1 cellular context compared by ENCODE assay signal in the genomic region with DNA sequence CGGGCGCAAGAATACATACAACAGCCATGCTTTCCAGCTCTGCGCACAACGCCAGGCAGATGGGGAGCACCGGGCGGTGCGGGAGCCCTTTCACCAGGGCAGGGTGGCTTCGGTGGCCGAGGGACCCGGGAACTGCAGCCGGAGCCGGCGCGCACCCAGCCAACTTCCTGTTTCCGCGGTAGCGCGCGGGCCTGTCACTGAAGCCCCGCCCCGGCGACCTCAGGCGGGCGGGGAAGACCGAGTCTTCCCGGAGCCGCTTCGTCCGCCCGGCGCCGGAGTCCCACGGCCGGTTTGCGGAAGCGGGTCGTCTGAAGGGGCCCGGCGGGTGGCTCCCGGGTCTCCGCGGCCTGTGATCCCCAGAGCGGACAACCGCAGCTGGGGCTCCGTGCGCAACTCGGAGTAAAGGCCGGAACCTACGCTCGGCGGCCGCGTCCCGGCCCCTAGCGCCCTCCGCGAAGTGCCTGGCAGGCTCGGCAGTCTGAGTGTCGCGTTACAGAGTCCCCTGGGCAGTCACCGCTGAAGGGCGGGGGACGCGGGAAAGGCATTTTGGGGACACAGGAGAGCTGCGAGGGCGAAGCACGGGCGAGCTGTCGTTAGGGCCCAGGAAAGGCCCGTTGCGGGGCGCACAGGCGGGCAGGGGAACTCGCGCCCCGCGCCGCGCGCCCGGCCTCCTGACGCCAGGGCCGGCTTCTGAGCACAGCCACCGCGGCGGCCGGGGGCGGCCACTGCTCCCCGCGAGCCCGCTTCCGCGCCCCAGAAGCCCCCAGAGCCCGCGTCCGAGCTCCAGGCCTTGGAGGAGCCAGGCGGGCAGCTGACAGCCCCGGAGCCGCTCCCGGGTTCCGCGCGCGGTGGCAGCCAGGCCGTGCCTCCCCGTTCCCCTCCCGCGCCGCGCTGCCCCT.
TF ChIP-seq lines count a peak whose summit lies in the region.

A gene with protein sequence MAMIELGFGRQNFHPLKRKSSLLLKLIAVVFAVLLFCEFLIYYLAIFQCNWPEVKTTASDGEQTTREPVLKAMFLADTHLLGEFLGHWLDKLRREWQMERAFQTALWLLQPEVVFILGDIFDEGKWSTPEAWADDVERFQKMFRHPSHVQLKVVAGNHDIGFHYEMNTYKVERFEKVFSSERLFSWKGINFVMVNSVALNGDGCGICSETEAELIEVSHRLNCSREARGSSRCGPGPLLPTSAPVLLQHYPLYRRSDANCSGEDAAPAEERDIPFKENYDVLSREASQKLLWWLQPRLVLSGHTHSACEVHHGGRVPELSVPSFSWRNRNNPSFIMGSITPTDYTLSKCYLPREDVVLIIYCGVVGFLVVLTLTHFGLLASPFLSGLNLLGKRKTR (minus strand): TSS at position 136 of the 899 bp plus-strand sequence. CDS start 11,053 bp downstream, outside the sequence.

TF ChIP-seq in GM12878, 131 proteins besides CTCF, POLR2A, EP300 and RAD21 (continued from another document):
- TF ChIP-seq, protein P1, sequence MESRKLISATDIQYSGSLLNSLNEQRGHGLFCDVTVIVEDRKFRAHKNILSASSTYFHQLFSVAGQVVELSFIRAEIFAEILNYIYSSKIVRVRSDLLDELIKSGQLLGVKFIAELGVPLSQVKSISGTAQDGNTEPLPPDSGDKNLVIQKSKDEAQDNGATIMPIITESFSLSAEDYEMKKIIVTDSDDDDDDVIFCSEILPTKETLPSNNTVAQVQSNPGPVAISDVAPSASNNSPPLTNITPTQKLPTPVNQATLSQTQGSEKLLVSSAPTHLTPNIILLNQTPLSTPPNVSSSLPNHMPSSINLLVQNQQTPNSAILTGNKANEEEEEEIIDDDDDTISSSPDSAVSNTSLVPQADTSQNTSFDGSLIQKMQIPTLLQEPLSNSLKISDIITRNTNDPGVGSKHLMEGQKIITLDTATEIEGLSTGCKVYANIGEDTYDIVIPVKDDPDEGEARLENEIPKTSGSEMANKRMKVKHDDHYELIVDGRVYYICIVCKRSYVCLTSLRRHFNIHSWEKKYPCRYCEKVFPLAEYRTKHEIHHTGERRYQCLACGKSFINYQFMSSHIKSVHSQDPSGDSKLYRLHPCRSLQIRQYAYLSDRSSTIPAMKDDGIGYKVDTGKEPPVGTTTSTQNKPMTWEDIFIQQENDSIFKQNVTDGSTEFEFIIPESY (IDR thresholded peaks at IDR 0.05) = no peak
- TF ChIP-seq SMARCA5 (IDR thresholded peaks at IDR 0.05) (no peak), ZNF207 (IDR thresholded peaks at IDR 0.05; ENCODE audit: borderline replicate concordance) (no peak), CHD1 (IDR thresholded peaks at IDR 0.05; ENCODE audit: low read depth, low read length) (no peak), HDAC2 (IDR thresholded peaks at IDR 0.05) (no peak), IKZF1 (conservative IDR thresholded peaks at IDR 0.05) (peak; percentile 90), RUNX3 (IDR thresholded peaks at IDR 0.05; ENCODE audit: low read length) (peak; percentile 61; the same call in 1 of the 2 replicates), GATAD2B (conservative IDR thresholded peaks at IDR 0.05; ENCODE audit: low read depth) (peak; percentile 79; the same call in 1 of the 2 replicates), LARP7 (IDR thresholded peaks at IDR 0.05) (peak; percentile 83; the same call in 1 of the 2 replicates), SPI1 (IDR thresholded peaks at IDR 0.05; ENCODE audit: borderline replicate concordance, insufficient read depth, low read depth, low read length) (peak; percentile 74), SRF (IDR thresholded peaks at IDR 0.05; ENCODE audit: low read depth in 2 of 2, low read length in 2 of 2) (0 out of 4 replicates have a peak, but pooled peaks of 1 of the 2 experiments have one; percentile 7), YBX1 (IDR thresholded peaks at IDR 0.05) (no peak), BACH1 (IDR thresholded peaks at IDR 0.05; ENCODE audit: borderline replicate concordance) (peak; percentile 17), SUPT20H (IDR thresholded peaks at IDR 0.05; ENCODE audit: borderline replicate concordance, control insufficient read depth, low read depth, low read length) (no peak), ETV6 (conservative IDR thresholded peaks at IDR 0.05 in 1 of 2, IDR thresholded peaks at IDR 0.05 in 1 of 2; ENCODE audit: borderline replicate concordance in 1 of 2, low read depth in 1 of 2) (peak in 1 of 2 experiments; percentile 48; a peak in 1 of 4 replicates), RELA (IDR thresholded peaks at IDR 0.05; ENCODE audit: borderline replicate concordance, partially characterized antibody) (no peak), IKZF2 (IDR thresholded peaks at IDR 0.05) (peak; percentile 45 to 52; a peak in 2 of 4 replicates), FOS (IDR thresholded peaks at IDR 0.05; ENCODE audit: borderline replicate concordance, extremely low read depth, insufficient read length) (no peak), STAT3 (IDR thresholded peaks at IDR 0.05; ENCODE audit: low read depth, low read length) (no peak), SMAD5 (IDR thresholded peaks at IDR 0.05; ENCODE audit: low read depth) (peak; percentile 81), SMC3 (IDR thresholded peaks at IDR 0.05; ENCODE audit: borderline replicate concordance, low read length) (no peak)
- TF ChIP-seq, protein P2, sequence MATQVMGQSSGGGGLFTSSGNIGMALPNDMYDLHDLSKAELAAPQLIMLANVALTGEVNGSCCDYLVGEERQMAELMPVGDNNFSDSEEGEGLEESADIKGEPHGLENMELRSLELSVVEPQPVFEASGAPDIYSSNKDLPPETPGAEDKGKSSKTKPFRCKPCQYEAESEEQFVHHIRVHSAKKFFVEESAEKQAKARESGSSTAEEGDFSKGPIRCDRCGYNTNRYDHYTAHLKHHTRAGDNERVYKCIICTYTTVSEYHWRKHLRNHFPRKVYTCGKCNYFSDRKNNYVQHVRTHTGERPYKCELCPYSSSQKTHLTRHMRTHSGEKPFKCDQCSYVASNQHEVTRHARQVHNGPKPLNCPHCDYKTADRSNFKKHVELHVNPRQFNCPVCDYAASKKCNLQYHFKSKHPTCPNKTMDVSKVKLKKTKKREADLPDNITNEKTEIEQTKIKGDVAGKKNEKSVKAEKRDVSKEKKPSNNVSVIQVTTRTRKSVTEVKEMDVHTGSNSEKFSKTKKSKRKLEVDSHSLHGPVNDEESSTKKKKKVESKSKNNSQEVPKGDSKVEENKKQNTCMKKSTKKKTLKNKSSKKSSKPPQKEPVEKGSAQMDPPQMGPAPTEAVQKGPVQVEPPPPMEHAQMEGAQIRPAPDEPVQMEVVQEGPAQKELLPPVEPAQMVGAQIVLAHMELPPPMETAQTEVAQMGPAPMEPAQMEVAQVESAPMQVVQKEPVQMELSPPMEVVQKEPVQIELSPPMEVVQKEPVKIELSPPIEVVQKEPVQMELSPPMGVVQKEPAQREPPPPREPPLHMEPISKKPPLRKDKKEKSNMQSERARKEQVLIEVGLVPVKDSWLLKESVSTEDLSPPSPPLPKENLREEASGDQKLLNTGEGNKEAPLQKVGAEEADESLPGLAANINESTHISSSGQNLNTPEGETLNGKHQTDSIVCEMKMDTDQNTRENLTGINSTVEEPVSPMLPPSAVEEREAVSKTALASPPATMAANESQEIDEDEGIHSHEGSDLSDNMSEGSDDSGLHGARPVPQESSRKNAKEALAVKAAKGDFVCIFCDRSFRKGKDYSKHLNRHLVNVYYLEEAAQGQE (IDR thresholded peaks at IDR 0.05; ENCODE audit: low read depth, low read length) = 0 out of 2 replicates have a peak, but pooled peaks have one; percentile 14
- TF ChIP-seq, protein P3, sequence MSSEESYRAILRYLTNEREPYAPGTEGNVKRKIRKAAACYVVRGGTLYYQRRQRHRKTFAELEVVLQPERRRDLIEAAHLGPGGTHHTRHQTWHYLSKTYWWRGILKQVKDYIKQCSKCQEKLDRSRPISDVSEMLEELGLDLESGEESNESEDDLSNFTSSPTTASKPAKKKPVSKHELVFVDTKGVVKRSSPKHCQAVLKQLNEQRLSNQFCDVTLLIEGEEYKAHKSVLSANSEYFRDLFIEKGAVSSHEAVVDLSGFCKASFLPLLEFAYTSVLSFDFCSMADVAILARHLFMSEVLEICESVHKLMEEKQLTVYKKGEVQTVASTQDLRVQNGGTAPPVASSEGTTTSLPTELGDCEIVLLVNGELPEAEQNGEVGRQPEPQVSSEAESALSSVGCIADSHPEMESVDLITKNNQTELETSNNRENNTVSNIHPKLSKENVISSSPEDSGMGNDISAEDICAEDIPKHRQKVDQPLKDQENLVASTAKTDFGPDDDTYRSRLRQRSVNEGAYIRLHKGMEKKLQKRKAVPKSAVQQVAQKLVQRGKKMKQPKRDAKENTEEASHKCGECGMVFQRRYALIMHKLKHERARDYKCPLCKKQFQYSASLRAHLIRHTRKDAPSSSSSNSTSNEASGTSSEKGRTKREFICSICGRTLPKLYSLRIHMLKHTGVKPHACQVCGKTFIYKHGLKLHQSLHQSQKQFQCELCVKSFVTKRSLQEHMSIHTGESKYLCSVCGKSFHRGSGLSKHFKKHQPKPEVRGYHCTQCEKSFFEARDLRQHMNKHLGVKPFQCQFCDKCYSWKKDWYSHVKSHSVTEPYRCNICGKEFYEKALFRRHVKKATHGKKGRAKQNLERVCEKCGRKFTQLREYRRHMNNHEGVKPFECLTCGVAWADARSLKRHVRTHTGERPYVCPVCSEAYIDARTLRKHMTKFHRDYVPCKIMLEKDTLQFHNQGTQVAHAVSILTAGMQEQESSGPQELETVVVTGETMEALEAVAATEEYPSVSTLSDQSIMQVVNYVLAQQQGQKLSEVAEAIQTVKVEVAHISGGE (CRISPR knock-in tag; IDR thresholded peaks at IDR 0.05) = no peak
- TF ChIP-seq, protein P4, sequence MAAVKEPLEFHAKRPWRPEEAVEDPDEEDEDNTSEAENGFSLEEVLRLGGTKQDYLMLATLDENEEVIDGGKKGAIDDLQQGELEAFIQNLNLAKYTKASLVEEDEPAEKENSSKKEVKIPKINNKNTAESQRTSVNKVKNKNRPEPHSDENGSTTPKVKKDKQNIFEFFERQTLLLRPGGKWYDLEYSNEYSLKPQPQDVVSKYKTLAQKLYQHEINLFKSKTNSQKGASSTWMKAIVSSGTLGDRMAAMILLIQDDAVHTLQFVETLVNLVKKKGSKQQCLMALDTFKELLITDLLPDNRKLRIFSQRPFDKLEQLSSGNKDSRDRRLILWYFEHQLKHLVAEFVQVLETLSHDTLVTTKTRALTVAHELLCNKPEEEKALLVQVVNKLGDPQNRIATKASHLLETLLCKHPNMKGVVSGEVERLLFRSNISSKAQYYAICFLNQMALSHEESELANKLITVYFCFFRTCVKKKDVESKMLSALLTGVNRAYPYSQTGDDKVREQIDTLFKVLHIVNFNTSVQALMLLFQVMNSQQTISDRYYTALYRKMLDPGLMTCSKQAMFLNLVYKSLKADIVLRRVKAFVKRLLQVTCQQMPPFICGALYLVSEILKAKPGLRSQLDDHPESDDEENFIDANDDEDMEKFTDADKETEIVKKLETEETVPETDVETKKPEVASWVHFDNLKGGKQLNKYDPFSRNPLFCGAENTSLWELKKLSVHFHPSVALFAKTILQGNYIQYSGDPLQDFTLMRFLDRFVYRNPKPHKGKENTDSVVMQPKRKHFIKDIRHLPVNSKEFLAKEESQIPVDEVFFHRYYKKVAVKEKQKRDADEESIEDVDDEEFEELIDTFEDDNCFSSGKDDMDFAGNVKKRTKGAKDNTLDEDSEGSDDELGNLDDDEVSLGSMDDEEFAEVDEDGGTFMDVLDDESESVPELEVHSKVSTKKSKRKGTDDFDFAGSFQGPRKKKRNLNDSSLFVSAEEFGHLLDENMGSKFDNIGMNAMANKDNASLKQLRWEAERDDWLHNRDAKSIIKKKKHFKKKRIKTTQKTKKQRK (IDR thresholded peaks at IDR 0.05; ENCODE audit: low read depth, low read length) = no peak
